ENCODE assay signal across 24 cellular contexts in genomic region chr15:67935244-67935643, GRCh38.
"Had no signal": no experiment of that assay in that cellular context is flagged by ENCODE, and none has a peak within 500 bp of the region (broad histone marks: within the 10 kb centered on the region; RNA-seq: fewer than 3 reads in every experiment).

No MANE protein-coding gene starts in this region.

- H3K4me1 ChIP-seq: parathyroid adenoma had no signal

- H3K4me3 ChIP-seq: lower lobe of right lung had no signal

- H3K27ac ChIP-seq: lower lobe of right lung, parathyroid adenoma had no signal

- H3K4me3 Mint-ChIP-seq: activated CD4-positive, alpha-beta T cell treated with anti-CD3 and anti-CD28 coated beads, Interleukin-2, amount 10 ng/mL, durations not matched to agents 7 days and 5 days; activated CD8-positive, alpha-beta T cell treated with anti-CD3 and anti-CD28 coated beads, Interleukin-2, amount 10 ng/mL, durations not matched to agents 7 days and 5 days; activated naive CD4-positive, alpha-beta T cell treated with anti-CD3 and anti-CD28 coated beads, Interleukin-2, amount 50 U/mL, for 24 hours; brain; naive B cell; stimulated activated naive B cell treated with anti-CD40 and anti-IgM and Interleukin-4, amounts not matched to agents 10 μg/mL and 1 μg/mL and 100 μg/mL, for 72 hours; T-helper 17 cell; type B pancreatic cell had no signal

- H3K9me3 Mint-ChIP-seq: activated CD4-positive, alpha-beta T cell treated with anti-CD3 and anti-CD28 coated beads, Interleukin-2, amount 10 ng/mL, durations not matched to agents 7 days and 5 days; activated naive CD4-positive, alpha-beta T cell treated with anti-CD3 and anti-CD28 coated beads, Interleukin-2, amount 50 U/mL, for 24 hours had no signal

- H3K36me3 Mint-ChIP-seq: activated naive CD4-positive, alpha-beta T cell treated with anti-CD3 and anti-CD28 coated beads, Interleukin-2, amount 50 U/mL, for 24 hours; brain; naive B cell; type B pancreatic cell had no signal

- H3K27me3 Mint-ChIP-seq: activated CD4-positive, alpha-beta T cell treated with anti-CD3 and anti-CD28 coated beads, Interleukin-2, amount 10 ng/mL, durations not matched to agents 7 days and 5 days; activated naive CD4-positive, alpha-beta T cell treated with anti-CD3 and anti-CD28 coated beads, Interleukin-2, amount 50 U/mL, for 24 hours; stimulated activated naive B cell treated with anti-CD40 and anti-IgM and Interleukin-4, amounts not matched to agents 10 μg/mL and 1 μg/mL and 100 μg/mL, for 72 hours; type B pancreatic cell had no signal

- ATAC-seq: activated CD4-positive, CD25-positive, alpha-beta regulatory T cell treated with anti-CD3 and anti-CD28 coated beads, Interleukin-2, amount 50 U/mL, for 24 hours; activated CD8-positive, alpha-beta T cell treated with anti-CD3 and anti-CD28 coated beads, Interleukin-2, amount 10 ng/mL, durations not matched to agents 7 days and 5 days; lower lobe of right lung; stimulated activated naive B cell treated with anti-CD40 and anti-IgM and Interleukin-4, amounts not matched to agents 10 μg/mL and 1 μg/mL and 100 μg/mL, for 72 hours; T-helper 17 cell had no signal

- H3K36me3 ChIP-seq: lower lobe of right lung had no signal

- DNase-seq: activated CD4-positive, alpha-beta T cell treated with anti-CD3 and anti-CD28 coated beads, Interleukin-2, amount 10 ng/mL, durations not matched to agents 7 days and 5 days; activated CD8-positive, alpha-beta T cell treated with anti-CD3 and anti-CD28 coated beads, Interleukin-2, amount 10 ng/mL, durations not matched to agents 7 days and 5 days; activated gamma-delta T cell treated with Interleukin-2 at 50 U/mL for 16 hours; aorta; caudate nucleus; dermis blood vessel endothelial cell; effector CD8-positive, alpha-beta T cell; erythroblast; foreskin fibroblast; hypothalamus; lower lobe of right lung; mesendoderm; naive B cell; nucleus accumbens; stimulated activated CD4-positive, alpha-beta T cell treated with anti-CD3 and anti-CD28 coated beads, Interleukin-2, amount 100 ng/mL, for 48 hours; stimulated activated CD8-positive, alpha-beta memory T cell treated with anti-CD3 and anti-CD28 coated beads, Interleukin-4, amount 100 ng/mL, for 48 hours; stimulated activated naive B cell treated with anti-CD40 and anti-IgM and Interleukin-4, amounts not matched to agents 10 μg/mL and 1 μg/mL and 100 μg/mL, for 72 hours; SW 1271; T-helper 17 cell had no signal

- H3K4me1 Mint-ChIP-seq: activated CD4-positive, alpha-beta T cell treated with anti-CD3 and anti-CD28 coated beads, Interleukin-2, amount 10 ng/mL, durations not matched to agents 7 days and 5 days; activated naive CD4-positive, alpha-beta T cell treated with anti-CD3 and anti-CD28 coated beads, Interleukin-2, amount 50 U/mL, for 24 hours had no signal

- H3K27ac Mint-ChIP-seq: activated CD4-positive, alpha-beta T cell treated with anti-CD3 and anti-CD28 coated beads, Interleukin-2, amount 10 ng/mL, durations not matched to agents 7 days and 5 days; activated CD8-positive, alpha-beta T cell treated with anti-CD3 and anti-CD28 coated beads, Interleukin-2, amount 10 ng/mL, durations not matched to agents 7 days and 5 days; activated naive CD4-positive, alpha-beta T cell treated with anti-CD3 and anti-CD28 coated beads, Interleukin-2, amount 50 U/mL, for 24 hours; naive B cell; stimulated activated naive B cell treated with anti-CD40 and anti-IgM and Interleukin-4, amounts not matched to agents 10 μg/mL and 1 μg/mL and 100 μg/mL, for 72 hours; T-helper 17 cell; type B pancreatic cell had no signal

- H3K9me3 ChIP-seq: lower lobe of right lung had no signal
